ENCODE assay signal across 15 cellular contexts in genomic region chr12:129659927-129660326, GRCh38.
A peak's percentile ranks its signal among the peaks of the same experiment; 100 is the strongest.
DNase-seq lines count a peak whose midpoint lies in the region; ATAC-seq, FAIRE-seq and TF ChIP-seq lines count a peak whose summit lies in the region.
"Had no signal": no experiment of that assay in that cellular context is flagged by ENCODE, and none has a peak within 500 bp of the region (broad histone marks: within the 10 kb centered on the region; RNA-seq: fewer than 3 reads in every experiment).

No MANE protein-coding gene starts in this region.

- H3K27ac ChIP-seq in right cardiac atrium (ENCODE audit: low read length) (no peak overlapping the region), tibial artery (no peak overlapping the region)
- H3K27ac ChIP-seq: right atrium auricular region had no signal

- no peaks in the 10 kb centered on the region for H3K9me3 ChIP-seq in mucosa of descending colon
- H3K9me3 ChIP-seq in right cardiac atrium (ENCODE audit: control insufficient read depth, low read length), result no peaks in the 10 kb centered on the region
- H3K9me3 ChIP-seq in tibial artery, result peaks cover 0 to 6% (median 0%) of the 10 kb centered on the region in 3 donors
- H3K9me3 ChIP-seq: right atrium auricular region had no signal

- H3K27me3 ChIP-seq in bronchial epithelial cell (ENCODE audit: control insufficient read depth, insufficient read depth, low read length) (no peaks in the 10 kb centered on the region), right cardiac atrium (ENCODE audit: control insufficient read depth, insufficient read depth) (no peaks in the 10 kb centered on the region), tibial artery (no peaks in the 10 kb centered on the region)
- H3K27me3 ChIP-seq: right atrium auricular region had no signal

- no peaks in the 10 kb centered on the region for H3K4me1 ChIP-seq in mucosa of descending colon (ENCODE audit: low read depth)
- H3K4me1 ChIP-seq in right cardiac atrium (ENCODE audit: control insufficient read depth, insufficient read depth, low read length), result no peaks in the 10 kb centered on the region
- no peaks in the 10 kb centered on the region for H3K4me1 ChIP-seq in tibial artery
- H3K4me1 ChIP-seq: right atrium auricular region had no signal

- 29 to 74% methylated on average over 2 of the region's 2 CpGs for WGBS in lower leg skin, 2 donors
- WGBS in right cardiac atrium, result 78% methylated on average over 2 of the region's 2 CpGs

- ATAC-seq in mucosa of descending colon (peak; percentile 95), right cardiac atrium (no peak)

- H3K4me3 ChIP-seq in bronchial epithelial cell (ENCODE audit: low read depth, low read length) (no peak overlapping the region), mucosa of descending colon (no peak overlapping the region), lower leg skin (ENCODE audit: low read depth, poor library complexity, severe bottlenecking) (no peak overlapping the region), right cardiac atrium (ENCODE audit: low read length) (no peak overlapping the region), tibial artery (no peak overlapping the region)
- H3K4me3 ChIP-seq: right atrium auricular region had no signal

- intact Hi-C loops in mucosa of descending colon (cut with DNase I, micrococcal nuclease) (no loop called here), lower leg skin (cut with DNase I; ENCODE audit: low total_unique reads) (no loop called here), right cardiac atrium (cut with DNase I) (no loop called here), tibial artery (cut with DNase I; ENCODE audit: low total_unique reads) (no loop called here)

- H3K36me3 ChIP-seq in bronchial epithelial cell (ENCODE audit: control insufficient read depth, insufficient read depth, low read length), result no peaks in the 10 kb centered on the region
- H3K36me3 ChIP-seq in mucosa of descending colon (ENCODE audit: low read depth), result no peaks in the 10 kb centered on the region
- H3K36me3 ChIP-seq in tibial artery, result no peaks in the 10 kb centered on the region
- H3K36me3 ChIP-seq: right atrium auricular region had no signal

- FAIRE-seq in bronchial epithelial cell (lab: Jason Lieb, UNC), result no peak
- FAIRE-seq: frontal cortex had no signal

- peak; percentile 2 for DNase-seq in GM04504 (ENCODE audit: low read depth)
- peak; percentile 66 to 73 for DNase-seq in NCI-H526 (lab: John Stamatoyannopoulos, UW)
- DNase-seq in bronchial epithelial cell (ENCODE audit: low read depth), result peak; percentile 74
- DNase-seq in mucosa of descending colon, result peak in 1 of 3 donors; percentile 17
- no peak for DNase-seq in activated T-cell treated with anti-CD3 and anti-CD28 coated beads, Interleukin-2, amount 50 U/mL, for 1 hour
- no peak for DNase-seq in lower leg skin (ENCODE audit: low spot score in 2 of 2)
- no peak for DNase-seq in right cardiac atrium
- DNase-seq in tibial artery, result no peak
- DNase-seq: activated CD4-positive, alpha-beta T cell treated with anti-CD3 and anti-CD28 coated beads for 1 hour; activated T-cell treated with anti-CD3 and anti-CD28 coated beads for 4 hours; DMS79 treated with DMSO at 0.1 percent for 48 hours; NCI-H1930; stimulated activated naive CD4-positive, alpha-beta T cell treated with Interleukin-2 at 50 U/mL for 16 hours had no signal

- no peak for TF ChIP-seq POLR2A in lower leg skin (IDR thresholded peaks at IDR 0.05)

- TF ChIP-seq CTCF in bronchial epithelial cell (IDR thresholded peaks at IDR 0.05; ENCODE audit: insufficient read depth, low read length, severe bottlenecking), result no peak
- TF ChIP-seq CTCF in mucosa of descending colon (IDR thresholded peaks at IDR 0.05), result no peak
- TF ChIP-seq CTCF in lower leg skin (IDR thresholded peaks at IDR 0.05), result no peak
- no peak for TF ChIP-seq CTCF in tibial artery (IDR thresholded peaks at IDR 0.05)

Comparison
In these comparisons a context has a peak if more than half of its experiments do, and no peak if none do; other contexts are left out.
1. DNase-seq: peak in GM04504 (single experiment), NCI-H526 (2 of 2) and bronchial epithelial cell (single experiment); none in activated T-cell treated with anti-CD3 and anti-CD28 coated beads, Interleukin-2, amount 50 U/mL, for 1 hour (single experiment), lower leg skin (0 of 2), right cardiac atrium (0 of 3) and tibial artery (0 of 2).